21 cellular contexts compared by ENCODE assay signal in genomic region chr6:79524065-79524464, GRCh38. TPM values are rescaled to one million over a fixed set of nuclear protein-coding genes. Genes with fewer than 3 reads are reported as not detected.
DNase-seq lines count a peak whose midpoint lies in the region; ATAC-seq, FAIRE-seq and TF ChIP-seq lines count a peak whose summit lies in the region.
"Had no signal": no experiment of that assay in that cellular context is flagged by ENCODE, and none has a peak within 500 bp of the region (broad histone marks: within the 10 kb centered on the region; RNA-seq: fewer than 3 reads in every experiment).

No MANE protein-coding gene starts in this region.

- TF ChIP-seq POLR2A in K562 (conservative IDR thresholded peaks at IDR 0.05) (no peak), vagina (IDR thresholded peaks at IDR 0.05) (no peak)

- POLR2A ChIA-PET in Caco-2 (lab: Charles Lee) (no interaction called here), K562 (lab: Yijun Ruan, JAX) (interaction anchor here (2.2 kb wide), 1 partner anchor 13 kb away, joined by 6 read pairs; the partner anchor contains the start of gene LCA5)

- H3K36me3 Mint-ChIP-seq in Caco-2 (ENCODE audit: insufficient read depth, unreplicated experiment) (peaks cover 23% of the 10 kb centered on the region), Calu3 (ENCODE audit: insufficient read depth, unreplicated experiment) (peaks cover 29% of the 10 kb centered on the region)
- H3K36me3 Mint-ChIP-seq: CD4-positive, alpha-beta memory T cell had no signal

- H2AFZ ChIP-seq in K562 (ENCODE audit: low read depth, low read length), result peak overlapping the region; percentile 65

- H4K20me1 ChIP-seq in K562 (replicated peaks; ENCODE audit: control insufficient read depth, insufficient read depth, low read length), result no peaks in the 10 kb centered on the region

- H3K9me3 ChIP-seq in Caco-2, result no peaks in the 10 kb centered on the region
- H3K9me3 ChIP-seq in K562 (replicated peaks; ENCODE audit: control insufficient read depth, insufficient read depth, low read depth, low read length), result no peaks in the 10 kb centered on the region
- no peaks in the 10 kb centered on the region for H3K9me3 ChIP-seq in vagina
- H3K9me3 ChIP-seq: HAP-1 had no signal

- H3K36me3 ChIP-seq in Caco-2 (ENCODE audit: control insufficient read depth, insufficient read depth, low read length) (no peaks in the 10 kb centered on the region), K562 (ENCODE audit: control insufficient read depth, insufficient read depth, low read length) (no peaks in the 10 kb centered on the region), vagina (no peaks in the 10 kb centered on the region)
- H3K36me3 ChIP-seq: HAP-1 had no signal

- CTCF ChIA-PET in Caco-2 (lab: Charles Lee), result no interaction called here
- CTCF ChIA-PET in Calu3 (lab: Charles Lee), result interaction anchor here (1.0 kb wide), 1 partner anchor 13 kb away, joined by 3 read pairs; the partner anchor contains the start of gene LCA5
- CTCF ChIA-PET in K562 (lab: Yijun Ruan, JAX; ENCODE audit: low intra/inter-chr PET ratio), result no interaction called here

- DNase-seq in Caco-2, result no peak
- no peak for DNase-seq in Calu3
- DNase-seq in OCI-M1 (lab: John Stamatoyannopoulos, UW), result peak; percentile 60
- no peak for DNase-seq in K562 (ENCODE audit: extremely low read depth in 1 of 4, low spot score in 3 of 4)
- DNase-seq in left ventricle myocardium superior, result no peak
- no peak for DNase-seq in SW480 (ENCODE audit: low spot score)
- no peak for DNase-seq in vagina (ENCODE audit: extremely low spot score in 2 of 2)
- DNase-seq: C1 segment of cervical spinal cord; CD4-positive, alpha-beta memory T cell; COR-L47; DMS 273 treated with DMSO at 0.1 percent for 48 hours; DMS79; EL; GF-D8; GOT3 had no signal

- H3K27me3 Mint-ChIP-seq in Caco-2 (ENCODE audit: insufficient read depth, unreplicated experiment) (no peaks in the 10 kb centered on the region), Calu3 (ENCODE audit: unreplicated experiment) (no peaks in the 10 kb centered on the region)

- ATAC-seq in K562, result no peak
- ATAC-seq in left ventricle myocardium superior, result no peak
- ATAC-seq in GM21447 (IDR thresholded peaks at IDR 0.05; ENCODE audit: unreplicated experiment), result no peak

- WGBS in K562 (ENCODE audit: insufficient coverage, low coverage, missing lambda C conversion rate), result 26% methylated on average over 3 of the region's 3 CpGs

- BruUV-seq in Caco-2 (replicated peaks; lab: Mats Ljungman, UMichigan), result no TSS peak
- no TSS peak for BruUV-seq in Calu3 (replicated peaks; lab: Mats Ljungman, UMichigan)
- BruUV-seq in K562 (replicated peaks; lab: Mats Ljungman, UMichigan), result no TSS peak

- TF ChIP-seq EP300 in K562 (IDR thresholded peaks at IDR 0.05; ENCODE audit: low read length), result no peak

- H3K9me3 Mint-ChIP-seq in Caco-2 (ENCODE audit: unreplicated experiment), result peaks cover 3% of the 10 kb centered on the region
- H3K9me3 Mint-ChIP-seq in Calu3 (ENCODE audit: low read depth, unreplicated experiment), result no peaks in the 10 kb centered on the region

- H3K4me1 ChIP-seq in Caco-2 (peaks cover 50% of the 10 kb centered on the region), K562 (replicated peaks in 1 of 2; ENCODE audit: control insufficient read depth in 2 of 2, insufficient read depth in 2 of 2, low read length in 2 of 2) (peaks cover 5 to 14% of the 10 kb centered on the region in 2 experiments), vagina (no peaks in the 10 kb centered on the region)

- H3K79me2 ChIP-seq in K562 (ENCODE audit: control insufficient read depth, insufficient read depth, low read length), result no peaks in the 10 kb centered on the region

- H3K27ac Mint-ChIP-seq in Caco-2 (ENCODE audit: unreplicated experiment) (peak overlapping the region; percentile 84), Calu3 (ENCODE audit: unreplicated experiment) (peak overlapping the region; percentile 95)
- H3K27ac Mint-ChIP-seq: CD4-positive, alpha-beta memory T cell had no signal

- in situ Hi-C loops in K562 (cut with MboI), result no loop called here

- TF ChIP-seq CTCF in Caco-2 (IDR thresholded peaks at IDR 0.05; ENCODE audit: insufficient read depth in 1 of 2, low read depth in 1 of 2, low read length in 1 of 2, severe bottlenecking in 1 of 2, unreplicated experiment in 1 of 2) (no peak), Calu3 (IDR thresholded peaks at IDR 0.05; ENCODE audit: unreplicated experiment) (no peak), K562 (IDR thresholded peaks at IDR 0.05 in 2 of 3, conservative IDR thresholded peaks at IDR 0.05 in 1 of 3; ENCODE audit: insufficient read depth in 2 of 3, low read depth in 1 of 3, low read length in 3 of 3) (no peak), vagina (IDR thresholded peaks at IDR 0.05) (no peak)

- H3K4me1 Mint-ChIP-seq in Caco-2 (ENCODE audit: low read depth, unreplicated experiment) (peaks cover 36% of the 10 kb centered on the region), Calu3 (ENCODE audit: low read depth, unreplicated experiment) (peaks cover 51% of the 10 kb centered on the region)
- H3K4me1 Mint-ChIP-seq: CD4-positive, alpha-beta memory T cell had no signal

- peak overlapping the region in 1 of 2 experiments; percentile 4; a peak in 1 of 4 replicates for H3K9ac ChIP-seq in K562 (ENCODE audit: insufficient read depth in 1 of 2, low read depth in 2 of 2, low read length in 2 of 2)

- H3K27ac ChIP-seq in K562 (ENCODE audit: extremely low read depth, low read depth, low read length) (peak overlapping the region; percentile 4; the same call in 2 of the 3 replicates), vagina (no peak overlapping the region)

- H3K4me3 ChIP-seq in Caco-2 (ENCODE audit: low read depth, low read length), result no peak overlapping the region
- H3K4me3 ChIP-seq in K562, result no peak overlapping the region
- no peak overlapping the region for H3K4me3 ChIP-seq in vagina
- H3K4me3 ChIP-seq: HAP-1 had no signal

- TF ChIP-seq RAD21 in K562 (CRISPR knock-in tag; conservative IDR thresholded peaks at IDR 0.05 in 1 of 2, IDR thresholded peaks at IDR 0.05 in 1 of 2), result no peak

- peak; percentile 11 for FAIRE-seq in K562 (lab: Jason Lieb, UNC)
- FAIRE-seq: D721Med, GM12891, GM18507, H54 had no signal

- intact Hi-C loops in Caco-2 (cut with micrococcal nuclease; ENCODE audit: unreplicated experiment), result no loop called here
- intact Hi-C loops in Calu3 (cut with micrococcal nuclease; ENCODE audit: unreplicated experiment), result loop anchor here (2.0 to 10.0 kb wide), 2 partner anchors 47 to 149 kb away; no protein-coding TSS in a partner anchor
- intact Hi-C loops in K562 (cut with micrococcal nuclease), result loop anchor here (2.0 kb wide), 1 partner anchor 21 kb away; no protein-coding TSS in a partner anchor
- intact Hi-C loops in left ventricle myocardium superior (cut with micrococcal nuclease), result no loop called here
- intact Hi-C loops in vagina (cut with DNase I), result no loop called here

- no peak overlapping the region for H3K4me2 ChIP-seq in K562 (ENCODE audit: insufficient read depth, low read length)

- no peaks in the 10 kb centered on the region for H3K9me1 ChIP-seq in K562 (ENCODE audit: control insufficient read depth, insufficient read depth, low read length)

- peak overlapping the region; percentile 68 for H3K4me3 Mint-ChIP-seq in Caco-2 (ENCODE audit: unreplicated experiment)
- H3K4me3 Mint-ChIP-seq in Calu3 (ENCODE audit: low read depth, unreplicated experiment), result peak overlapping the region; percentile 62
- H3K4me3 Mint-ChIP-seq: CD4-positive, alpha-beta memory T cell had no signal

- no peaks in the 10 kb centered on the region for H3K27me3 ChIP-seq in Caco-2 (replicated peaks; ENCODE audit: control insufficient read depth, insufficient read depth, low read length)
- no peaks in the 10 kb centered on the region for H3K27me3 ChIP-seq in K562 (ENCODE audit: control insufficient read depth in 2 of 2, insufficient read depth in 2 of 2, low read length in 2 of 2)
- H3K27me3 ChIP-seq in vagina, result no peaks in the 10 kb centered on the region

TF ChIP-seq in K562, 482 proteins besides CTCF, POLR2A, EP300 and RAD21 (continues in another document):
- TF ChIP-seq MTA1 (IDR thresholded peaks at IDR 0.05; ENCODE audit: borderline replicate concordance) (no peak), ZNF12 (CRISPR knock-in tag; IDR thresholded peaks at IDR 0.05) (no peak), ZNF75A (CRISPR knock-in tag; IDR thresholded peaks at IDR 0.05) (no peak)
- TF ChIP-seq, protein P1, sequence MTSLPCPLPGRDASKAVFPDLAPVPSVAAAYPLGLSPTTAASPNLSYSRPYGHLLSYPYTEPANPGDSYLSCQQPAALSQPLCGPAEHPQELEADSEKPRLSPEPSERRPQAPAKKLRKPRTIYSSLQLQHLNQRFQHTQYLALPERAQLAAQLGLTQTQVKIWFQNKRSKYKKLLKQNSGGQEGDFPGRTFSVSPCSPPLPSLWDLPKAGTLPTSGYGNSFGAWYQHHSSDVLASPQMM (CRISPR knock-in tag; IDR thresholded peaks at IDR 0.05), result no peak

RNA-seq across cellular contexts. Expression of gene LCA5, which starts 13.2 kb away (rescaled TPM):
- 10.9 and 12.2 TPM in 2 replicates for total RNA-seq in Caco-2 (2022)
- 13.9 and 18.3 TPM in 2 replicates for total RNA-seq in Calu3 (2022)
- total RNA-seq in K562 (2011; cell fraction: chromatin; rRNA removed; ENCODE audit: low replicate concordance), result 1.7 and 6.8 TPM in 2 replicates
- 0.67 and 0.79 TPM in 2 replicates for total RNA-seq in K562 (2011; cell fraction: nucleolus; rRNA removed)
- total RNA-seq in K562 (2011; cell fraction: nucleoplasm; rRNA removed), result 1.8 and 3.5 TPM in 2 replicates
- total RNA-seq in K562 (2014; rRNA removed), result 1.4 TPM in 2 replicates
- total RNA-seq in K562 (2014; rRNA removed; fragmentation: Illumina TruSeq; extraction: Trizol), result 3.4 and 4.6 TPM in 2 replicates
- total RNA-seq in K562 (2015; rRNA removed; fragmentation: Illumina TruSeq; extraction: Trizol), result 3.0 and 3.2 TPM in 2 replicates
- total RNA-seq in K562 (2021), result 2.2 TPM in 2 replicates
- 1.3 and 1.8 TPM in 2 replicates for polyA plus RNA-seq in K562 (2011; rRNA removed)
- 0.12 and 0.55 TPM in 2 replicates for polyA plus RNA-seq in K562 (2011; cell fraction: cytosol; rRNA removed)
- polyA plus RNA-seq in K562 (2011; cell fraction: nucleus; rRNA removed), result 0.88 and 1.3 TPM in 2 replicates
- 1.3 and 1.9 TPM in 2 replicates for polyA plus RNA-seq in K562 (2012)
- 2.4 and 2.5 TPM in 2 replicates for polyA plus RNA-seq in K562 (2014; fragmentation: Illumina TruSeq; extraction: Trizol)
- 1 to 10 TPM; 1.0 to 1.3 TPM for polyA plus RNA-seq in K562 (2014; fragmentation: Nextera tagmentation; extraction: Ambion mirVana)
- polyA plus RNA-seq in K562 (2014; rRNA removed), result 1.2 and 1.7 TPM in 2 replicates
- 2.7 and 4.0 TPM in 2 replicates for polyA minus RNA-seq in K562 (2011; rRNA and poly(A)+ RNA removed)
- 1.8 TPM in 2 replicates for polyA minus RNA-seq in K562 (2011; cell fraction: cytosol; rRNA and poly(A)+ RNA removed)
- polyA minus RNA-seq in K562 (2011; cell fraction: nucleus; rRNA and poly(A)+ RNA removed), result 2.0 and 3.8 TPM in 2 replicates
- 2.4 TPM for total RNA-seq in left ventricle myocardium superior
- total RNA-seq in vagina, result 6.4 TPM

Comparison
In these comparisons a context has a peak if more than half of its experiments do, and no peak if none do; other contexts are left out.
1. intact Hi-C loops: an anchor here in Calu3 (2.0 to 10.0 kb wide) and K562 (2.0 kb wide); none called in Caco-2, left ventricle myocardium superior and vagina.